19 cellular contexts compared by ENCODE assay signal in the genomic region with DNA sequence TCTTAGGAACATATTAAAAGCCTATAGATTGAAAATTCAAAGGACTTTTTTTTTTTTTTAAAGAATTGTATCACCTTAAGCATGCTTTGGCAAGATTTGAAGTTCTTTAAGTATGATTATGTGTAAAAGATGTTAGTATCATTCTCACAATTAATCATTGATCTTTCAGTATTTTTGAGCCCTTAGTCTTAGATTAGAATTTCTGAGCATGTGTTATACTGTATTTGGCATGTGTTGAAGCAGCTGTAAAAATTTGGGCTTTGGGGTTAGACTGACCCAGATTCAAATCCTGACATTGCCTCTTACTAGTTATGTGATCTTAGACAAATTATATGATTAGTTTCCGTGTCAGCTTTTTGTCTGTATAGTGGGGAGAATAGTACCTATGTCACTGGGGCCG.
A peak's percentile ranks its signal among the peaks of the same experiment; 100 is the strongest.
DNase-seq lines count a peak whose midpoint lies in the region; ATAC-seq and TF ChIP-seq lines count a peak whose summit lies in the region.
"Had no signal": no experiment of that assay in that cellular context is flagged by ENCODE, and none has a peak within 500 bp of the region (broad histone marks: within the 10 kb centered on the region; RNA-seq: fewer than 3 reads in every experiment).

No MANE protein-coding gene starts in this region.

- H3K27me3 Mint-ChIP-seq in activated naive CD4-positive, alpha-beta T cell treated with anti-CD3 and anti-CD28 coated beads, Interleukin-2, amount 50 U/mL, for 24 hours, result no peaks in the 10 kb centered on the region
- H3K27me3 Mint-ChIP-seq in activated naive CD4-positive, alpha-beta T cell treated with anti-CD3 and anti-CD28 coated beads, Interleukin-2, amount 10 ng/mL, durations not matched to agents 7 days and 5 days, result no peaks in the 10 kb centered on the region
- no peaks in the 10 kb centered on the region for H3K27me3 Mint-ChIP-seq in effector memory CD8-positive, alpha-beta T cell

- no peaks in the 10 kb centered on the region for H3K9me3 Mint-ChIP-seq in activated naive CD4-positive, alpha-beta T cell treated with anti-CD3 and anti-CD28 coated beads, Interleukin-2, amount 50 U/mL, for 24 hours
- H3K9me3 Mint-ChIP-seq in activated naive CD4-positive, alpha-beta T cell treated with anti-CD3 and anti-CD28 coated beads, Interleukin-2, amount 10 ng/mL, durations not matched to agents 7 days and 5 days, result no peaks in the 10 kb centered on the region
- no peaks in the 10 kb centered on the region for H3K9me3 Mint-ChIP-seq in effector memory CD8-positive, alpha-beta T cell
- H3K9me3 Mint-ChIP-seq in stimulated activated effector memory CD8-positive, alpha-beta T cell treated with anti-CD3 and anti-CD28 coated beads, Interleukin-12 subunit alpha, Interleukin-12 subunit beta, amount 100 ng/mL, for 72 hours, result no peaks in the 10 kb centered on the region
- H3K9me3 Mint-ChIP-seq: CD8-positive, alpha-beta T cell had no signal

- DNase-seq in activated naive CD4-positive, alpha-beta T cell treated with anti-CD3 and anti-CD28 coated beads, Interleukin-2, amount 10 ng/mL, durations not matched to agents 7 days and 5 days, result no peak
- DNase-seq in effector memory CD8-positive, alpha-beta T cell, result no peak
- DNase-seq in stimulated activated effector memory CD8-positive, alpha-beta T cell treated with anti-CD3 and anti-CD28 coated beads, Interleukin-12 subunit alpha, Interleukin-12 subunit beta, amount 100 ng/mL, for 72 hours (ENCODE audit: low spot score in 2 of 2), result no peak
- DNase-seq in NCI-H1092 treated with DMSO at 0.1 percent for 48 hours (lab: John Stamatoyannopoulos, UW) (no peak), glomerular visceral epithelial cell (ENCODE audit: extremely low spot score) (no peak)
- DNase-seq: Calu3; CD8-positive, alpha-beta T cell; DMS53; MV-4-11; NCI-H1417; NCI-H187; NCI-H2107; NCI-H510A; NCI-H774; Right ventricle myocardium superior had no signal

- H3K4me3 Mint-ChIP-seq in activated naive CD4-positive, alpha-beta T cell treated with anti-CD3 and anti-CD28 coated beads, Interleukin-2, amount 50 U/mL, for 24 hours, result no peak overlapping the region
- H3K4me3 Mint-ChIP-seq in activated naive CD4-positive, alpha-beta T cell treated with anti-CD3 and anti-CD28 coated beads, Interleukin-2, amount 10 ng/mL, durations not matched to agents 7 days and 5 days, result no peak overlapping the region
- H3K4me3 Mint-ChIP-seq in effector memory CD8-positive, alpha-beta T cell, result no peak overlapping the region
- H3K4me3 Mint-ChIP-seq in stimulated activated effector memory CD8-positive, alpha-beta T cell treated with anti-CD3 and anti-CD28 coated beads, Interleukin-12 subunit alpha, Interleukin-12 subunit beta, amount 100 ng/mL, for 72 hours, result peak overlapping the region; percentile 13
- H3K4me3 Mint-ChIP-seq: CD8-positive, alpha-beta T cell had no signal

- H3K79me2 ChIP-seq in Loucy (ENCODE audit: insufficient read depth, low read length), result peaks cover 99% of the 10 kb centered on the region

- H3K4me1 ChIP-seq in Loucy (ENCODE audit: insufficient read depth, low read length, poor library complexity, severe bottlenecking), result peaks cover 81% of the 10 kb centered on the region

- no peak for TF ChIP-seq CTCF in Loucy (conservative IDR thresholded peaks at IDR 0.05; ENCODE audit: low read length)

- no peak for ATAC-seq in effector memory CD8-positive, alpha-beta T cell (replicated peaks)
- ATAC-seq in stimulated activated effector memory CD8-positive, alpha-beta T cell treated with anti-CD3 and anti-CD28 coated beads, Interleukin-12 subunit alpha, Interleukin-12 subunit beta, amount 100 ng/mL, for 72 hours, result peak; percentile 70
- ATAC-seq: A549; CD8-positive, alpha-beta T cell; K562 had no signal

- no peaks in the 10 kb centered on the region for H3K9me3 ChIP-seq in Loucy (ENCODE audit: insufficient read depth, low read depth, low read length)
- H3K9me3 ChIP-seq: A549 had no signal

- H2AFZ ChIP-seq in Loucy (ENCODE audit: low read length), result no peak overlapping the region

- H3F3A ChIP-seq in Loucy (ENCODE audit: low read depth), result no peaks in the 10 kb centered on the region

- H3K4me1 Mint-ChIP-seq in activated naive CD4-positive, alpha-beta T cell treated with anti-CD3 and anti-CD28 coated beads, Interleukin-2, amount 50 U/mL, for 24 hours, result peaks cover 84% of the 10 kb centered on the region
- peaks cover 77% of the 10 kb centered on the region for H3K4me1 Mint-ChIP-seq in activated naive CD4-positive, alpha-beta T cell treated with anti-CD3 and anti-CD28 coated beads, Interleukin-2, amount 10 ng/mL, durations not matched to agents 7 days and 5 days
- H3K4me1 Mint-ChIP-seq in effector memory CD8-positive, alpha-beta T cell (ENCODE audit: low read depth in 2 of 2), result peaks cover 53 to 60% of the 10 kb centered on the region in 2 donors
- H3K4me1 Mint-ChIP-seq in stimulated activated effector memory CD8-positive, alpha-beta T cell treated with anti-CD3 and anti-CD28 coated beads, Interleukin-12 subunit alpha, Interleukin-12 subunit beta, amount 100 ng/mL, for 72 hours, result peaks cover 74% of the 10 kb centered on the region

- CTCF ChIA-PET in activated naive CD4-positive, alpha-beta T cell treated with anti-CD3 and anti-CD28 coated beads, Interleukin-2, amount 10 ng/mL, durations not matched to agents 7 days and 5 days (lab: Charles Lee), result no interaction called here

- H3K27ac Mint-ChIP-seq in activated naive CD4-positive, alpha-beta T cell treated with anti-CD3 and anti-CD28 coated beads, Interleukin-2, amount 50 U/mL, for 24 hours, result peak overlapping the region; percentile 30
- H3K27ac Mint-ChIP-seq in activated naive CD4-positive, alpha-beta T cell treated with anti-CD3 and anti-CD28 coated beads, Interleukin-2, amount 10 ng/mL, durations not matched to agents 7 days and 5 days, result no peak overlapping the region
- peak overlapping the region; percentile 30 to 36 for H3K27ac Mint-ChIP-seq in effector memory CD8-positive, alpha-beta T cell
- no peak overlapping the region for H3K27ac Mint-ChIP-seq in stimulated activated effector memory CD8-positive, alpha-beta T cell treated with anti-CD3 and anti-CD28 coated beads, Interleukin-12 subunit alpha, Interleukin-12 subunit beta, amount 100 ng/mL, for 72 hours
- H3K27ac Mint-ChIP-seq: CD8-positive, alpha-beta T cell had no signal

- H3K36me3 Mint-ChIP-seq in activated naive CD4-positive, alpha-beta T cell treated with anti-CD3 and anti-CD28 coated beads, Interleukin-2, amount 50 U/mL, for 24 hours, result peaks cover 13% of the 10 kb centered on the region
- peaks cover 33% of the 10 kb centered on the region for H3K36me3 Mint-ChIP-seq in activated naive CD4-positive, alpha-beta T cell treated with anti-CD3 and anti-CD28 coated beads, Interleukin-2, amount 10 ng/mL, durations not matched to agents 7 days and 5 days
- peaks cover 5% of the 10 kb centered on the region for H3K36me3 Mint-ChIP-seq in effector memory CD8-positive, alpha-beta T cell (ENCODE audit: insufficient read depth)
- peaks cover 35% of the 10 kb centered on the region for H3K36me3 Mint-ChIP-seq in stimulated activated effector memory CD8-positive, alpha-beta T cell treated with anti-CD3 and anti-CD28 coated beads, Interleukin-12 subunit alpha, Interleukin-12 subunit beta, amount 100 ng/mL, for 72 hours
- H3K36me3 Mint-ChIP-seq: CD8-positive, alpha-beta T cell had no signal

- peak overlapping the region; percentile 98 for H3K4me2 ChIP-seq in Loucy (ENCODE audit: low read depth, low read length, poor library complexity, severe bottlenecking)
- H3K4me2 ChIP-seq: A549 had no signal

- no peaks in the 10 kb centered on the region for H3K27me3 ChIP-seq in Loucy (ENCODE audit: insufficient read depth, low read length, poor library complexity, severe bottlenecking)

- H4K20me1 ChIP-seq in Loucy (ENCODE audit: insufficient read depth, low read length, poor library complexity, severe bottlenecking), result peaks cover 88% of the 10 kb centered on the region

- peak overlapping the region; percentile 37 for H3K9ac ChIP-seq in Loucy (ENCODE audit: low read depth, low read length, poor library complexity, severe bottlenecking)

- H3K9me2 ChIP-seq in Loucy (replicated peaks; ENCODE audit: low read depth, low read length), result no peaks in the 10 kb centered on the region

- H3K4me3 ChIP-seq in Loucy (ENCODE audit: low read length, poor library complexity, severe bottlenecking), result peak overlapping the region; percentile 42
- H3K4me3 ChIP-seq: A549, K562 had no signal

- H3K36me3 ChIP-seq in Loucy (ENCODE audit: insufficient read depth, low read length), result no peaks in the 10 kb centered on the region

Comparison
In these comparisons a context has a peak if more than half of its experiments do, and no peak if none do; other contexts are left out.
1. H3K27ac Mint-ChIP-seq: peak in activated naive CD4-positive, alpha-beta T cell treated with anti-CD3 and anti-CD28 coated beads, Interleukin-2, amount 50 U/mL, for 24 hours (single experiment) and effector memory CD8-positive, alpha-beta T cell (2 of 2); none in activated naive CD4-positive, alpha-beta T cell treated with anti-CD3 and anti-CD28 coated beads, Interleukin-2, amount 10 ng/mL, durations not matched to agents 7 days and 5 days (single experiment) and stimulated activated effector memory CD8-positive, alpha-beta T cell treated with anti-CD3 and anti-CD28 coated beads, Interleukin-12 subunit alpha, Interleukin-12 subunit beta, amount 100 ng/mL, for 72 hours (single experiment).